16 cellular contexts compared by ENCODE assay signal in genomic region chr18:61334951-61335736, GRCh38. TPM values are rescaled to one million over a fixed set of nuclear protein-coding genes. Genes with fewer than 3 reads are reported as not detected.
DNase-seq lines count a peak whose midpoint lies in the region; ATAC-seq lines count a peak whose summit lies in the region.
"Had no signal": no experiment of that assay in that cellular context is flagged by ENCODE, and none has a peak within 500 bp of the region (broad histone marks: within the 10 kb centered on the region; RNA-seq: fewer than 3 reads in every experiment).

No MANE protein-coding gene starts in this region.

- no CpG with 5 or more reads among the region's 11 CpGs for WGBS in trophoblast cell (ENCODE audit: extremely low coverage, insufficient coverage, insufficient read length)

- H2BK12ac ChIP-seq in trophoblast cell (ENCODE audit: low read length), result no peak overlapping the region

- ATAC-seq in HG03175 (IDR thresholded peaks at IDR 0.05; ENCODE audit: unreplicated experiment), result no peak

- no peak overlapping the region for H2BK5ac ChIP-seq in trophoblast cell (ENCODE audit: low read depth, low read length, poor library complexity)

- no peak overlapping the region for H4K8ac ChIP-seq in trophoblast cell (ENCODE audit: low read depth, low read length)

- no peak overlapping the region for H4K91ac ChIP-seq in trophoblast cell (ENCODE audit: low read depth, low read length)

- no peak overlapping the region for H3K27ac ChIP-seq in trophoblast cell (ENCODE audit: low read depth, low read length)
- H3K27ac ChIP-seq: heart right ventricle had no signal

- H3K18ac ChIP-seq in trophoblast cell (ENCODE audit: low read length), result no peak overlapping the region

- H3K4me1 ChIP-seq in iPS-15b (ENCODE audit: control insufficient read depth, insufficient read depth, low read length) (no peaks in the 10 kb centered on the region), trophoblast cell (ENCODE audit: control insufficient read depth in 1 of 2, insufficient read depth in 2 of 2, low read length in 2 of 2) (peaks cover 5 to 15% of the 10 kb centered on the region in 2 experiments)
- H3K4me1 ChIP-seq: BE2C had no signal

- no peak overlapping the region for H2AK5ac ChIP-seq in trophoblast cell (ENCODE audit: low read length)

- H3K4ac ChIP-seq in trophoblast cell (ENCODE audit: low read depth, low read length), result no peak overlapping the region

- no peak overlapping the region for H3K9ac ChIP-seq in iPS-15b (ENCODE audit: low read depth, low read length)
- H3K9ac ChIP-seq in trophoblast cell (ENCODE audit: low read length), result no peak overlapping the region

- H3K27me3 ChIP-seq in iPS-15b (ENCODE audit: control insufficient read depth, insufficient read depth, low read length), result peaks cover 36% of the 10 kb centered on the region
- peaks cover 14% of the 10 kb centered on the region for H3K27me3 ChIP-seq in trophoblast cell (ENCODE audit: insufficient read depth, low read length)

- H3K36me3 ChIP-seq in iPS-15b (ENCODE audit: control insufficient read depth, insufficient read depth, low read length) (no peaks in the 10 kb centered on the region), trophoblast cell (ENCODE audit: control insufficient read depth in 1 of 2, insufficient read depth in 2 of 2, low read length in 2 of 2) (no peaks in the 10 kb centered on the region)
- H3K36me3 ChIP-seq: BE2C, heart right ventricle had no signal

- in situ Hi-C loops in G401 (cut with HindIII; ENCODE audit: low sequenced_read_pairs), result no loop called here

- no peak overlapping the region for H4K12ac ChIP-seq in trophoblast cell (ENCODE audit: low read depth, low read length)

- H3K79me1 ChIP-seq in trophoblast cell (ENCODE audit: low read length), result no peaks in the 10 kb centered on the region

- no peak overlapping the region for H3K23ac ChIP-seq in trophoblast cell (ENCODE audit: low read length)

- peak overlapping the region; percentile 13 for H3K4me2 ChIP-seq in trophoblast cell (ENCODE audit: low read length)

- DNase-seq in G401 (ENCODE audit: low spot score), result peak; percentile 19
- peak in 39 of 56 donors; percentile 3 to 64 (median 38) for DNase-seq in amygdala (lab: John Stamatoyannopoulos, UW)
- no peak for DNase-seq in trophoblast cell
- DNase-seq in MV-4-11 (lab: John Stamatoyannopoulos, UW), result no peak
- no peak for DNase-seq in NCI-H226
- no peak for DNase-seq in NCI-H446 treated with DMSO at 0.1 percent for 48 hours (lab: John Stamatoyannopoulos, UW)
- DNase-seq: activated CD4-positive, alpha-beta T cell treated with anti-CD3 and anti-CD28 coated beads, Interleukin-2, amount 50 U/mL, for 48 hours; activated gamma-delta T cell treated with Interleukin-2 at 50 U/mL for 16 hours; BE2C; heart right ventricle; NCI-H1436 treated with DMSO at 0.1 percent for 48 hours; NCI-H526; stimulated activated CD4-positive, alpha-beta T cell treated with anti-CD3 and anti-CD28 coated beads, Interleukin-1b, Interleukin-23, amount 100 ng/mL, for 48 hours had no signal

- no peak overlapping the region for H3K14ac ChIP-seq in trophoblast cell (ENCODE audit: low read length)

- no peak overlapping the region for H2BK120ac ChIP-seq in trophoblast cell (ENCODE audit: insufficient read depth, low read length, poor library complexity)

- H3K79me2 ChIP-seq in trophoblast cell (ENCODE audit: control insufficient read depth, insufficient read depth, low read length, poor library complexity), result no peaks in the 10 kb centered on the region

- H3K9me3 ChIP-seq in iPS-15b (ENCODE audit: control insufficient read depth, insufficient read depth, low read length) (no peaks in the 10 kb centered on the region), trophoblast cell (ENCODE audit: insufficient read depth, low read depth, low read length) (no peaks in the 10 kb centered on the region)
- H3K9me3 ChIP-seq: BE2C, heart right ventricle had no signal

- H2AFZ ChIP-seq in trophoblast cell (ENCODE audit: insufficient read depth, low read length, poor library complexity), result no peak overlapping the region

- H3K4me3 ChIP-seq in iPS-15b (ENCODE audit: low read depth, low read length), result peak overlapping the region; percentile 73
- H3K4me3 ChIP-seq in trophoblast cell (ENCODE audit: low read depth, low read length), result no peak overlapping the region

RNA-seq across cellular contexts. Expression of gene CDH20, which starts 1.9 kb away (rescaled TPM):
- not detected in 2 replicates for total RNA-seq in G401 (2014; rRNA removed; shearing (Covaris generic))
- polyA plus RNA-seq in trophoblast cell (2013), result 1.7 and 2.0 TPM in 2 replicates
- total RNA-seq: pulmonary artery endothelial cell had no signal

Comparison
In these comparisons a context has a peak if more than half of its experiments do, and no peak if none do; other contexts are left out.
1. DNase-seq: peak in G401 (single experiment) and amygdala (39 of 56); none in trophoblast cell (0 of 2), MV-4-11 (single experiment), NCI-H226 (single experiment) and NCI-H446 treated with DMSO at 0.1 percent for 48 hours (single experiment).